Comparison of ENCODE assay signal across 1 cellular context in the genomic region with DNA sequence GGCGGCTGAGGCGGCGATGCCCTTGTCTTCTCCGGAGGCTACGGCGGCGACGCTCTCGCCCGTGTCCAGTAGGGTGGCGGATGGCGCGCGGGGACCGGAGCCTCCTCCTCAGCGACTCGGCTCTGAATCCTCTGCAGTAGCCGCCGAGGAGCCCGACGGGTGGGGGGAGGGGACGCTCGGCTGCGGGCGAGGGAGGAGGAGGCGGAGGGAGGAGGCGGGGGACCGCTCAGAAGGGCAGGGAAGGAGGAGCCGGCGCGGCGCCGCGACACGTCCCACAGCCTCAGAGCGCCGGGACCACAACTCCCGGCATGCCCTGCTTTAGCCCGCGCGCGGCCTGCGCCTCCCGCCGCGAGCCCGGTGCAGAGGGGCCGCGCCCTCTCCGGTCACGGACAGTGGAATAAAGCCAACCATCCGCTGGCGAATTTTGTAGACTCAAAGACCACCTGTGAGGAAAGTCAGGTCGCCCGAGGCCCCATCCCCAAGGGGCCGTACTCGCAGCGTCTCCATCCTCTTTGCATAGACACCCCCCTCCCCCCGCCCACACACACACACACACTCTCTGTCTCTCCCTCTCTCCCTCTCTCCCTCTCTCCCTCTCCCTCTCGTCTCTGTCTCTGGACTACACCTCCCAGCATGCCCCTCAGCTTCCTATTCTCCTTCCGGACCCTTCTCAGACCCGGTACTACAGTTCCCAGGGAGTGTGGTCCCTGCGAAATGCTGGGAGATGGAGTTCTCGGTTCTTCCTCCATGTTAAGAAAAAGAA.
TF ChIP-seq lines count a peak whose summit lies in the region.

A gene with protein sequence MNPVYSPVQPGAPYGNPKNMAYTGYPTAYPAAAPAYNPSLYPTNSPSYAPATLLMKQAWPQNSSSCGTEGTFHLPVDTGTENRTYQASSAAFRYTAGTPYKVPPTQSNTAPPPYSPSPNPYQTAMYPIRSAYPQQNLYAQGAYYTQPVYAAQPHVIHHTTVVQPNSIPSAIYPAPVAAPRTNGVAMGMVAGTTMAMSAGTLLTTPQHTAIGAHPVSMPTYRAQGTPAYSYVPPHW (minus strand): TSS at position 157 of the 763 bp plus-strand sequence. CDS start 129,638 bp downstream, outside the sequence.

TF ChIP-seq in HepG2, 621 proteins besides CTCF, POLR2A, EP300 and RAD21 (continued from another document and continues in another):
- TF ChIP-seq, protein P1, sequence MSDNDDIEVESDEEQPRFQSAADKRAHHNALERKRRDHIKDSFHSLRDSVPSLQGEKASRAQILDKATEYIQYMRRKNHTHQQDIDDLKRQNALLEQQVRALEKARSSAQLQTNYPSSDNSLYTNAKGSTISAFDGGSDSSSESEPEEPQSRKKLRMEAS (IDR thresholded peaks at IDR 0.05): 0 out of 2 replicates have a peak, but pooled peaks have one; percentile 13
- TF ChIP-seq LBX2 (CRISPR knock-in tag; IDR thresholded peaks at IDR 0.05; ENCODE audit: borderline replicate concordance) (no peak), IRF2 (CRISPR knock-in tag; IDR thresholded peaks at IDR 0.05) (peak; percentile 89), ZBTB7B (CRISPR knock-in tag; IDR thresholded peaks at IDR 0.05) (0 out of 2 replicates have a peak, but pooled peaks have one; percentile 25), ZNF18 (CRISPR knock-in tag; IDR thresholded peaks at IDR 0.05; ENCODE audit: insufficient replicate concordance) (peak; percentile 53), MBD4 (IDR thresholded peaks at IDR 0.05; ENCODE audit: borderline replicate concordance, low read length) (no peak), ZNF235 (CRISPR knock-in tag; IDR thresholded peaks at IDR 0.05; ENCODE audit: borderline replicate concordance) (peak; percentile 70; the same call in 1 of the 2 replicates), ZBTB21 (CRISPR knock-in tag; IDR thresholded peaks at IDR 0.05) (no peak), ZNF879 (CRISPR knock-in tag; IDR thresholded peaks at IDR 0.05) (no peak), SP1 (IDR thresholded peaks at IDR 0.05) (no peak), SP1 (CRISPR knock-in tag; IDR thresholded peaks at IDR 0.05) (peak; percentile 27; the same call in 1 of the 2 replicates), ZNF788 (CRISPR knock-in tag; IDR thresholded peaks at IDR 0.05; ENCODE audit: borderline replicate concordance) (peak; percentile 89), NR2C2 (CRISPR knock-in tag; IDR thresholded peaks at IDR 0.05; ENCODE audit: borderline replicate concordance) (peak; percentile 95), YY1 (IDR thresholded peaks at IDR 0.05; ENCODE audit: insufficient read depth, insufficient replicate concordance, low read depth, low read length) (peak; percentile 77), CREM (IDR thresholded peaks at IDR 0.05) (peak; percentile 99), CREM (CRISPR knock-in tag; IDR thresholded peaks at IDR 0.05) (no peak), UBTF (CRISPR knock-in tag; IDR thresholded peaks at IDR 0.05) (peak; percentile 80), ZNF790 (CRISPR knock-in tag; IDR thresholded peaks at IDR 0.05; ENCODE audit: borderline replicate concordance) (no peak; the same call in 1 of the 2 replicates), HNF1B (CRISPR knock-in tag; IDR thresholded peaks at IDR 0.05) (peak; percentile 60), SKI (IDR thresholded peaks at IDR 0.05; ENCODE audit: partially characterized antibody) (peak; percentile 75), YEATS2 (CRISPR knock-in tag; IDR thresholded peaks at IDR 0.05; ENCODE audit: borderline replicate concordance) (peak; percentile 85), ZNF746 (CRISPR knock-in tag; IDR thresholded peaks at IDR 0.05) (0 out of 2 replicates have a peak, but pooled peaks have one; percentile 59), SOX6 (IDR thresholded peaks at IDR 0.05) (no peak), SOX6 (CRISPR knock-in tag; IDR thresholded peaks at IDR 0.05) (peak; percentile 67), TFDP1 (CRISPR knock-in tag; IDR thresholded peaks at IDR 0.05; ENCODE audit: borderline replicate concordance) (peak; percentile 78; the same call in 1 of the 2 replicates), ARID2 (CRISPR knock-in tag; IDR thresholded peaks at IDR 0.05; ENCODE audit: borderline replicate concordance) (peak; percentile 82), REPIN1 (CRISPR knock-in tag; IDR thresholded peaks at IDR 0.05; ENCODE audit: borderline replicate concordance, low read depth) (peak; percentile 75), DBP (CRISPR knock-in tag; IDR thresholded peaks at IDR 0.05; ENCODE audit: not compliant biosample characterization) (no peak), ZNF546 (CRISPR knock-in tag; conservative IDR thresholded peaks at IDR 0.05) (peak; percentile 56; the same call in 1 of the 2 replicates), PPARG (CRISPR knock-in tag; conservative IDR thresholded peaks at IDR 0.05) (peak; percentile 9; the same call in 1 of the 2 replicates), NAIF1 (CRISPR knock-in tag; IDR thresholded peaks at IDR 0.05; ENCODE audit: borderline replicate concordance) (peak; percentile 81; the same call in 1 of the 2 replicates), ZSCAN29 (CRISPR knock-in tag; conservative IDR thresholded peaks at IDR 0.05) (0 out of 2 replicates have a peak, but pooled peaks have one; percentile 63), TAF1 (CRISPR knock-in tag; IDR thresholded peaks at IDR 0.05) (peak; percentile 41; the same call in 1 of the 2 replicates), ZNF558 (CRISPR knock-in tag; IDR thresholded peaks at IDR 0.05; ENCODE audit: borderline replicate concordance) (no peak), TARDBP (CRISPR knock-in tag; IDR thresholded peaks at IDR 0.05) (peak; percentile 68), ZBTB46 (CRISPR knock-in tag; IDR thresholded peaks at IDR 0.05; ENCODE audit: borderline replicate concordance) (peak; percentile 27; the same call in 1 of the 2 replicates), ZNF451 (CRISPR knock-in tag; IDR thresholded peaks at IDR 0.05) (no peak), SAP130 (CRISPR knock-in tag; IDR thresholded peaks at IDR 0.05; ENCODE audit: low read depth) (peak; percentile 94)
- TF ChIP-seq, protein P2, sequence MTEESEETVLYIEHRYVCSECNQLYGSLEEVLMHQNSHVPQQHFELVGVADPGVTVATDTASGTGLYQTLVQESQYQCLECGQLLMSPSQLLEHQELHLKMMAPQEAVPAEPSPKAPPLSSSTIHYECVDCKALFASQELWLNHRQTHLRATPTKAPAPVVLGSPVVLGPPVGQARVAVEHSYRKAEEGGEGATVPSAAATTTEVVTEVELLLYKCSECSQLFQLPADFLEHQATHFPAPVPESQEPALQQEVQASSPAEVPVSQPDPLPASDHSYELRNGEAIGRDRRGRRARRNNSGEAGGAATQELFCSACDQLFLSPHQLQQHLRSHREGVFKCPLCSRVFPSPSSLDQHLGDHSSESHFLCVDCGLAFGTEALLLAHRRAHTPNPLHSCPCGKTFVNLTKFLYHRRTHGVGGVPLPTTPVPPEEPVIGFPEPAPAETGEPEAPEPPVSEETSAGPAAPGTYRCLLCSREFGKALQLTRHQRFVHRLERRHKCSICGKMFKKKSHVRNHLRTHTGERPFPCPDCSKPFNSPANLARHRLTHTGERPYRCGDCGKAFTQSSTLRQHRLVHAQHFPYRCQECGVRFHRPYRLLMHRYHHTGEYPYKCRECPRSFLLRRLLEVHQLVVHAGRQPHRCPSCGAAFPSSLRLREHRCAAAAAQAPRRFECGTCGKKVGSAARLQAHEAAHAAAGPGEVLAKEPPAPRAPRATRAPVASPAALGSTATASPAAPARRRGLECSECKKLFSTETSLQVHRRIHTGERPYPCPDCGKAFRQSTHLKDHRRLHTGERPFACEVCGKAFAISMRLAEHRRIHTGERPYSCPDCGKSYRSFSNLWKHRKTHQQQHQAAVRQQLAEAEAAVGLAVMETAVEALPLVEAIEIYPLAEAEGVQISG (CRISPR knock-in tag; IDR thresholded peaks at IDR 0.05): peak; percentile 92
- TF ChIP-seq, protein P3, sequence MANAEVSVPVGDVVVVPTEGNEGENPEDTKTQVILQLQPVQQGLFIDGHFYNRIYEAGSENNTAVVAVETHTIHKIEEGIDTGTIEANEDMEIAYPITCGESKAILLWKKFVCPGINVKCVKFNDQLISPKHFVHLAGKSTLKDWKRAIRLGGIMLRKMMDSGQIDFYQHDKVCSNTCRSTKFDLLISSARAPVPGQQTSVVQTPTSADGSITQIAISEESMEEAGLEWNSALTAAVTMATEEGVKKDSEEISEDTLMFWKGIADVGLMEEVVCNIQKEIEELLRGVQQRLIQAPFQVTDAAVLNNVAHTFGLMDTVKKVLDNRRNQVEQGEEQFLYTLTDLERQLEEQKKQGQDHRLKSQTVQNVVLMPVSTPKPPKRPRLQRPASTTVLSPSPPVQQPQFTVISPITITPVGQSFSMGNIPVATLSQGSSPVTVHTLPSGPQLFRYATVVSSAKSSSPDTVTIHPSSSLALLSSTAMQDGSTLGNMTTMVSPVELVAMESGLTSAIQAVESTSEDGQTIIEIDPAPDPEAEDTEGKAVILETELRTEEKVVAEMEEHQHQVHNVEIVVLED (CRISPR knock-in tag; IDR thresholded peaks at IDR 0.05; ENCODE audit: borderline replicate concordance): peak; percentile 87
